22 cellular contexts compared by ENCODE assay signal in genomic region chr18:11305507-11305906, GRCh38.
"Had no signal": no experiment of that assay in that cellular context is flagged by ENCODE, and none has a peak within 500 bp of the region (broad histone marks: within the 10 kb centered on the region; RNA-seq: fewer than 3 reads in every experiment).

No MANE protein-coding gene starts in this region.

- H3K4me1 Mint-ChIP-seq: activated B cell treated with CpG ODN at 0.5 μM for 24 hours; activated naive CD4-positive, alpha-beta T cell treated with anti-CD3 and anti-CD28 coated beads, Interleukin-2, amount 50 U/mL, for 24 hours; central memory CD8-positive, alpha-beta T cell had no signal

- H3K9me3 Mint-ChIP-seq: activated T-helper 2 cell treated with anti-CD3 and anti-CD28 coated beads, Interferon-gamma antibody, Interleukin-2, Interleukin-4, amounts not matched to agents 10 μg/mL and 5 μg/mL and 100 μg/mL, durations not matched to agents 14 hours and 24 hours and 36 hours had no signal

- H3K36me3 ChIP-seq: suprapubic skin, tibial artery had no signal

- H3K4me3 Mint-ChIP-seq: activated B cell treated with CpG ODN at 0.5 μM for 24 hours; activated CD8-positive, alpha-beta T cell treated with anti-CD3 and anti-CD28 coated beads for 36 hours; activated naive CD4-positive, alpha-beta T cell treated with anti-CD3 and anti-CD28 coated beads, Interleukin-2, amount 50 U/mL, for 24 hours; activated naive CD8-positive, alpha-beta T cell treated with anti-CD3 and anti-CD28 coated beads, Interleukin-2, amount 50 U/mL, for 24 hours; central memory CD8-positive, alpha-beta T cell; naive thymus-derived CD4-positive, alpha-beta T cell had no signal

- H3K27ac Mint-ChIP-seq: activated B cell treated with CpG ODN at 0.5 μM for 24 hours; activated CD8-positive, alpha-beta T cell treated with anti-CD3 and anti-CD28 coated beads for 36 hours; activated naive CD4-positive, alpha-beta T cell treated with anti-CD3 and anti-CD28 coated beads, Interleukin-2, amount 50 U/mL, for 24 hours; activated naive CD8-positive, alpha-beta T cell treated with anti-CD3 and anti-CD28 coated beads, Interleukin-2, amount 50 U/mL, for 24 hours; activated T-helper 2 cell treated with anti-CD3 and anti-CD28 coated beads, Interferon-gamma antibody, Interleukin-2, Interleukin-4, amounts not matched to agents 10 μg/mL and 5 μg/mL and 100 μg/mL, durations not matched to agents 14 hours and 24 hours and 36 hours; naive thymus-derived CD4-positive, alpha-beta T cell had no signal

- H3K27ac ChIP-seq: suprapubic skin, tibial artery had no signal

- H3K27me3 Mint-ChIP-seq: activated B cell treated with CpG ODN at 0.5 μM for 24 hours; activated CD8-positive, alpha-beta T cell treated with anti-CD3 and anti-CD28 coated beads for 36 hours; activated naive CD4-positive, alpha-beta T cell treated with anti-CD3 and anti-CD28 coated beads, Interleukin-2, amount 50 U/mL, for 24 hours; central memory CD8-positive, alpha-beta T cell; naive thymus-derived CD4-positive, alpha-beta T cell had no signal

- H3K4me1 ChIP-seq: suprapubic skin, tibial artery had no signal

- H3K4me3 ChIP-seq: suprapubic skin, tibial artery had no signal

- H3K27me3 ChIP-seq: suprapubic skin, tibial artery had no signal

- DNase-seq: activated B cell treated with CpG ODN at 0.5 μM for 24 hours; activated CD4-positive, alpha-beta T cell treated with anti-CD3 and anti-CD28 coated beads, Interleukin-2, amount 50 U/mL, for 1 hour; activated CD8-positive, alpha-beta T cell treated with anti-CD3 and anti-CD28 coated beads for 36 hours; activated naive CD8-positive, alpha-beta T cell treated with anti-CD3 and anti-CD28 coated beads, Interleukin-2, amount 50 U/mL, for 24 hours; activated T-cell treated with anti-CD3 and anti-CD28 coated beads, Interleukin-2, amount 50 U/mL, for 48 hours; amygdala; dermis blood vessel endothelial cell; effector CD8-positive, alpha-beta T cell; islet precursor cell; left cardiac atrium; midbrain; naive thymus-derived CD4-positive, alpha-beta T cell; posterior cingulate gyrus; stimulated activated CD4-positive, alpha-beta T cell treated with anti-CD3 and anti-CD28 coated beads, Interleukin-15, amount 100 ng/mL, for 24 hours; stimulated activated CD4-positive, alpha-beta T cell treated with anti-CD3 and anti-CD28 coated beads, Interleukin-2, amount 100 ng/mL, for 24 hours; stimulated activated naive CD4-positive, alpha-beta T cell; T-helper 2 cell; tibial artery had no signal

- H3K36me3 Mint-ChIP-seq: activated naive CD4-positive, alpha-beta T cell treated with anti-CD3 and anti-CD28 coated beads, Interleukin-2, amount 50 U/mL, for 24 hours; naive thymus-derived CD4-positive, alpha-beta T cell had no signal

- H3K9me3 ChIP-seq: suprapubic skin had no signal
